ENCODE assay signal across 19 cellular contexts in genomic region chr3:33886015-33886414, GRCh38.
DNase-seq lines count a peak whose midpoint lies in the region; ATAC-seq and TF ChIP-seq lines count a peak whose summit lies in the region.
"Had no signal": no experiment of that assay in that cellular context is flagged by ENCODE, and none has a peak within 500 bp of the region (broad histone marks: within the 10 kb centered on the region; RNA-seq: fewer than 3 reads in every experiment).

No MANE protein-coding gene starts in this region.

- H3K9me3 Mint-ChIP-seq in chondrocyte (ENCODE audit: low read depth) = no peaks in the 10 kb centered on the region
- H3K9me3 Mint-ChIP-seq: CD14-positive monocyte, IgD-negative memory B cell had no signal

- H3K27ac Mint-ChIP-seq in chondrocyte (ENCODE audit: unreplicated experiment) = peak overlapping the region; percentile 64
- H3K27ac Mint-ChIP-seq: CD14-positive monocyte, IgD-negative memory B cell had no signal

- no peak for ATAC-seq in GM21367 (IDR thresholded peaks at IDR 0.05; ENCODE audit: unreplicated experiment)
- ATAC-seq in GM21619 (IDR thresholded peaks at IDR 0.05; ENCODE audit: unreplicated experiment) = no peak
- ATAC-seq: A549 had no signal

- peaks cover 6% of the 10 kb centered on the region for H3K4me1 ChIP-seq in adipocyte (ENCODE audit: control insufficient read depth, insufficient read depth, low read length)

- H3K4me3 ChIP-seq in AG10803 (ENCODE audit: low read length) = no peak overlapping the region
- no peak overlapping the region for H3K4me3 ChIP-seq in adipocyte (ENCODE audit: low read length)
- H3K4me3 ChIP-seq: A549, PC-9 had no signal

- H3K36me3 ChIP-seq in adipocyte (ENCODE audit: control insufficient read depth, insufficient read depth, low read length, severe bottlenecking) = no peaks in the 10 kb centered on the region

- H3K9ac ChIP-seq in adipocyte (ENCODE audit: low read length) = no peak overlapping the region

- peaks cover 25% of the 10 kb centered on the region for H3K4me1 Mint-ChIP-seq in chondrocyte (ENCODE audit: low read depth)

- no peaks in the 10 kb centered on the region for H3K9me3 ChIP-seq in adipocyte (ENCODE audit: control insufficient read depth, low read length)
- H3K9me3 ChIP-seq: A549 had no signal

- DNase-seq in AG10803 (ENCODE audit: low read depth) (peak; percentile 20), adipocyte (ENCODE audit: low read depth) (peak; percentile 18), chondrocyte (ENCODE audit: low spot score) (no peak), myocyte (ENCODE audit: low read depth) (peak; percentile 74), cerebellar cortex (ENCODE audit: low spot score) (no peak)
- no peak for DNase-seq in NK-92 treated with Interleukin-12 subunit alpha and Interleukin-12 subunit beta, amount 100 ng/mL, for 24 hours (lab: John Stamatoyannopoulos, UW)
- DNase-seq: COR-L47, EL, H7, NCI-H1417 treated with DMSO at 0.1 percent for 48 hours, NCI-H2029, NCI-H2171 treated with DMSO at 0.1 percent for 48 hours, NCI-H446 treated with DMSO at 0.1 percent for 48 hours, PC-9 had no signal

- peaks cover 12% of the 10 kb centered on the region for H3K27me3 Mint-ChIP-seq in chondrocyte (ENCODE audit: low read depth)
- H3K27me3 Mint-ChIP-seq: IgD-negative memory B cell had no signal

- no peak for TF ChIP-seq CTCF in AG10803 (conservative IDR thresholded peaks at IDR 0.05; ENCODE audit: low read length)
- no peak for TF ChIP-seq CTCF in chondrocyte (IDR thresholded peaks at IDR 0.05)

- H3K27me3 ChIP-seq in adipocyte (replicated peaks; ENCODE audit: control insufficient read depth, insufficient read depth, low read length) = no peaks in the 10 kb centered on the region

- no peak overlapping the region for H3K4me3 Mint-ChIP-seq in chondrocyte (ENCODE audit: unreplicated experiment)
- H3K4me3 Mint-ChIP-seq: CD14-positive monocyte had no signal

- H3K36me3 Mint-ChIP-seq in chondrocyte (ENCODE audit: low read depth) = no peaks in the 10 kb centered on the region
- H3K36me3 Mint-ChIP-seq: CD14-positive monocyte, IgD-negative memory B cell had no signal

Comparison
In these comparisons a context has a peak if more than half of its experiments do, and no peak if none do; other contexts are left out.
1. DNase-seq: peak in AG10803 (single experiment), adipocyte (single experiment) and myocyte (single experiment); none in chondrocyte (single experiment), NK-92 treated with Interleukin-12 subunit alpha and Interleukin-12 subunit beta, amount 100 ng/mL, for 24 hours (single experiment) and cerebellar cortex (single experiment).